Comparison of ENCODE assay signal across 8 cellular contexts in genomic region chr1:31617917-31618746, GRCh38. TPM values are rescaled to one million over a fixed set of nuclear protein-coding genes. Genes with fewer than 3 reads are reported as not detected.
DNase-seq lines count a peak whose midpoint lies in the region; ATAC-seq, FAIRE-seq and TF ChIP-seq lines count a peak whose summit lies in the region.

No MANE protein-coding gene starts in this region.

- H3K36me3 Mint-ChIP-seq in activated T-helper 2 cell treated with anti-CD3 and anti-CD28 coated beads, Interferon-gamma antibody, Interleukin-2, Interleukin-4, amounts not matched to agents 10 μg/mL and 5 μg/mL and 100 μg/mL, durations not matched to agents 14 hours and 24 hours and 36 hours (ENCODE audit: low read depth) = no peaks in the 10 kb centered on the region

- peaks cover 25% of the 10 kb centered on the region for H3K27me3 Mint-ChIP-seq in activated T-helper 2 cell treated with anti-CD3 and anti-CD28 coated beads, Interferon-gamma antibody, Interleukin-2, Interleukin-4, amounts not matched to agents 10 μg/mL and 5 μg/mL and 100 μg/mL, durations not matched to agents 14 hours and 24 hours and 36 hours (ENCODE audit: low read depth)

- H3K4me3 Mint-ChIP-seq in activated T-helper 2 cell treated with anti-CD3 and anti-CD28 coated beads, Interferon-gamma antibody, Interleukin-2, Interleukin-4, amounts not matched to agents 10 μg/mL and 5 μg/mL and 100 μg/mL, durations not matched to agents 14 hours and 24 hours and 36 hours (ENCODE audit: low read depth) = no peak overlapping the region

- FAIRE-seq in GM18507 (lab: Jason Lieb, UNC) = no peak

- no peaks in the 10 kb centered on the region for H3K4me1 Mint-ChIP-seq in activated T-helper 2 cell treated with anti-CD3 and anti-CD28 coated beads, Interferon-gamma antibody, Interleukin-2, Interleukin-4, amounts not matched to agents 10 μg/mL and 5 μg/mL and 100 μg/mL, durations not matched to agents 14 hours and 24 hours and 36 hours (ENCODE audit: low read depth)

- intact Hi-C loops in activated T-helper 2 cell treated with anti-CD3 and anti-CD28 coated beads, Interferon-gamma antibody, Interleukin-2, Interleukin-4, amounts not matched to agents 10 μg/mL and 5 μg/mL and 100 μg/mL, durations not matched to agents 14 hours and 24 hours and 36 hours (cut with micrococcal nuclease) = loop anchor here (1.0 kb wide), 1 partner anchor 54 kb away; no protein-coding TSS in a partner anchor
- intact Hi-C loops in Right ventricle myocardium superior (cut with DNase I) = no loop called here

- H3K9me3 Mint-ChIP-seq in activated T-helper 2 cell treated with anti-CD3 and anti-CD28 coated beads, Interferon-gamma antibody, Interleukin-2, Interleukin-4, amounts not matched to agents 10 μg/mL and 5 μg/mL and 100 μg/mL, durations not matched to agents 14 hours and 24 hours and 36 hours = no peaks in the 10 kb centered on the region

- ATAC-seq in Right ventricle myocardium superior (ENCODE audit: poor library complexity) (peak; percentile 62), HG03521 (IDR thresholded peaks at IDR 0.05; ENCODE audit: unreplicated experiment) (no peak), GM21723 (IDR thresholded peaks at IDR 0.05; ENCODE audit: unreplicated experiment) (no peak)

- DNase-seq in AG09319 (ENCODE audit: extremely low read depth, low read depth) (no peak), GM18507 (ENCODE audit: extremely low spot score, insufficient read length, low read depth) (peak; percentile 55), NCI-H82 treated with DMSO at 0.1 percent for 48 hours (lab: John Stamatoyannopoulos, UW; ENCODE audit: unreplicated experiment) (peak; percentile 40), Right ventricle myocardium superior (peak; percentile 67), retina (peak; percentile 84)
- DNase-seq in activated T-helper 2 cell treated with anti-CD3 and anti-CD28 coated beads, Interferon-gamma antibody, Interleukin-2, Interleukin-4, amounts not matched to agents 10 μg/mL and 5 μg/mL and 100 μg/mL, durations not matched to agents 14 hours and 24 hours and 36 hours (ENCODE audit: low spot score) = peak; percentile 23

- H3K27ac Mint-ChIP-seq in activated T-helper 2 cell treated with anti-CD3 and anti-CD28 coated beads, Interferon-gamma antibody, Interleukin-2, Interleukin-4, amounts not matched to agents 10 μg/mL and 5 μg/mL and 100 μg/mL, durations not matched to agents 14 hours and 24 hours and 36 hours = no peak overlapping the region

- peak; percentile 79 for TF ChIP-seq CTCF in AG09319 (IDR thresholded peaks at IDR 0.05; ENCODE audit: low read depth, low read length)

RNA-seq across cellular contexts. Expression of gene HCRTR1, which starts 0.6 kb away (rescaled TPM):
- total RNA-seq in activated T-helper 2 cell treated with anti-CD3 and anti-CD28 coated beads, Interferon-gamma antibody, Interleukin-2, Interleukin-4, amounts not matched to agents 10 μg/mL and 5 μg/mL and 100 μg/mL, durations not matched to agents 14 hours and 24 hours and 36 hours = not detected in 2 replicates
- total RNA-seq in Right ventricle myocardium superior = 0.46 TPM

RNA-seq across cellular contexts. Expression of gene PEF1, which starts 26.5 kb away (rescaled TPM):
- 56.5 and 61.5 TPM in 2 replicates for total RNA-seq in activated T-helper 2 cell treated with anti-CD3 and anti-CD28 coated beads, Interferon-gamma antibody, Interleukin-2, Interleukin-4, amounts not matched to agents 10 μg/mL and 5 μg/mL and 100 μg/mL, durations not matched to agents 14 hours and 24 hours and 36 hours
- total RNA-seq in Right ventricle myocardium superior = 31.1 TPM

RNA-seq across cellular contexts. Expression of gene TINAGL1, which starts 41.8 kb away (rescaled TPM):
- not detected in 2 replicates for total RNA-seq in activated T-helper 2 cell treated with anti-CD3 and anti-CD28 coated beads, Interferon-gamma antibody, Interleukin-2, Interleukin-4, amounts not matched to agents 10 μg/mL and 5 μg/mL and 100 μg/mL, durations not matched to agents 14 hours and 24 hours and 36 hours
- total RNA-seq in Right ventricle myocardium superior = 268 TPM

Comparison
In these comparisons a context has a peak if more than half of its experiments do, and no peak if none do; other contexts are left out.
1. RNA of gene TINAGL1, which starts 41.8 kb away (total RNA-seq): 268 TPM in Right ventricle myocardium superior (single experiment); not detected in activated T-helper 2 cell treated with anti-CD3 and anti-CD28 coated beads, Interferon-gamma antibody, Interleukin-2, Interleukin-4, amounts not matched to agents 10 μg/mL and 5 μg/mL and 100 μg/mL, durations not matched to agents 14 hours and 24 hours and 36 hours; every median in the first group is over 100 times any median in the second.